Comparison of ENCODE assay signal across 1 cellular context in the genomic region with DNA sequence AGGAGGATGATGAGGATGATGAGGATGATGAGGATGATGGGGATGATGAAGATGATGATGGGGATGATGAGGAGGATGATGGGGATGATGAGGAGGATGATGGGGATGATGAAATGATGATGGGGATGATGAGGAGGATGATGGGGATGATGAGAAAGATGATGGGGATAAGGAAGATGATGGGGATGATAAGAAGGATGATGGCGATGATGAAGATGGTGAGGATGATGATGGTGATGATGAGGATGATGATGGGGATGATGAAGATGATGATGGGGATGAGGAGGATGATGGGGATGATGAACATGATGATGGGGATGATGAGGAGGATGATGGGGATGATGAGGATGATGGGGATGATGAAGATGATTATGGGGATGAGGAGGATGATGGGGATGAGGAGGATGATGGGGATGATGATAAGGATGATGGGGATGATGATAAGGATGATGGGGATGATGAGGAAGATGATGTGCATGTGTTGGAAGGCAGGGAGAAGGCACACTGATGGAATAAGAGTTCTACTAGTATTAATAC.
TF ChIP-seq lines count a peak whose summit lies in the region.

No MANE protein-coding gene starts in this region.

TF ChIP-seq in IMR-90, 13 proteins besides CTCF, POLR2A, EP300 and RAD21 (continued from another document):
- TF ChIP-seq SMC3 (IDR thresholded peaks at IDR 0.05; ENCODE audit: low read depth, low read length), result no peak
- TF ChIP-seq MXI1 (IDR thresholded peaks at IDR 0.05; ENCODE audit: borderline replicate concordance, low read depth, low read length), result no peak
- no peak for TF ChIP-seq RCOR1 (IDR thresholded peaks at IDR 0.05; ENCODE audit: insufficient replicate concordance, low read length)
- TF ChIP-seq, protein P1, sequence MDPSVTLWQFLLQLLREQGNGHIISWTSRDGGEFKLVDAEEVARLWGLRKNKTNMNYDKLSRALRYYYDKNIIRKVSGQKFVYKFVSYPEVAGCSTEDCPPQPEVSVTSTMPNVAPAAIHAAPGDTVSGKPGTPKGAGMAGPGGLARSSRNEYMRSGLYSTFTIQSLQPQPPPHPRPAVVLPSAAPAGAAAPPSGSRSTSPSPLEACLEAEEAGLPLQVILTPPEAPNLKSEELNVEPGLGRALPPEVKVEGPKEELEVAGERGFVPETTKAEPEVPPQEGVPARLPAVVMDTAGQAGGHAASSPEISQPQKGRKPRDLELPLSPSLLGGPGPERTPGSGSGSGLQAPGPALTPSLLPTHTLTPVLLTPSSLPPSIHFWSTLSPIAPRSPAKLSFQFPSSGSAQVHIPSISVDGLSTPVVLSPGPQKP (IDR thresholded peaks at IDR 0.05; ENCODE audit: borderline replicate concordance, low read depth, low read length), result no peak
- TF ChIP-seq MAFK (IDR thresholded peaks at IDR 0.05; ENCODE audit: low read depth, low read length), result no peak
- no peak for TF ChIP-seq FOS (IDR thresholded peaks at IDR 0.05; ENCODE audit: low read depth, low read length)
- TF ChIP-seq CHD1 (IDR thresholded peaks at IDR 0.05; ENCODE audit: low read depth, low read length), result no peak
- TF ChIP-seq MAZ (IDR thresholded peaks at IDR 0.05; ENCODE audit: borderline replicate concordance, low read depth, low read length), result no peak
- TF ChIP-seq NFE2L2 (IDR thresholded peaks at IDR 0.05; ENCODE audit: low read depth, low read length), result no peak
- no peak for TF ChIP-seq BHLHE40 (IDR thresholded peaks at IDR 0.05; ENCODE audit: low read depth, low read length)
